In the genomic region with DNA sequence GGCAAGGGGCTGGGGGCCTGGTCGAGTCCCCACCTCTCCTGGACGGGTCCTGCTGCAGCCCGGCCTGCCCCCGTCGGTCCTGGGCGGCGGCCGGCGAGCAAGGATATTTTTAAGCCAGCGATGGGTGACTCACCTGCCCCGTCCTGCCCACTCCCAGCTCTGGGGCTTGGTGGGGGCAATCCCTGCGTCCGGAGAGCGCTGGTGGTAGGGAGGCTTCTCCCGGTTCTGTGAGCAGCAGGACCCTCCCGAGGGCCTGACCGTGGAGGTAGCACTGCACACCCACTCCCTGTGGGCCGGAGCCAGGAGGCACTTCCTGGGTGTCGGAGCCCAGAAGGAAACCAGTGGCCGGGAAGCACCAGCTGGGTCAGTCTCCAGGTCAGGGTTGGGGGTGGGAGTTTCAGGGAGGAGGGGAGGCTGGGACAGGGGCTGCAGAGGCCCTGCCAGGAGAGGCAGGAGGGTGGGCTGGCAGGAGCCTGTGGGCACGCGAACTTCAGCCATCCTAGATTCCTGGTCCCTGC, we compare ENCODE assay signal across 1 cellular context.
TF ChIP-seq lines count a peak whose summit lies in the region.

No MANE protein-coding gene starts in this region.

TF ChIP-seq in GM23338, 12 proteins besides CTCF, POLR2A, EP300 and RAD21:
- no peak for TF ChIP-seq ZNF331 (CRISPR knock-in tag; IDR thresholded peaks at IDR 0.05; ENCODE audit: low read depth)
- no peak for TF ChIP-seq STAT1 (IDR thresholded peaks at IDR 0.05; ENCODE audit: unreplicated experiment)
- TF ChIP-seq, protein P1, sequence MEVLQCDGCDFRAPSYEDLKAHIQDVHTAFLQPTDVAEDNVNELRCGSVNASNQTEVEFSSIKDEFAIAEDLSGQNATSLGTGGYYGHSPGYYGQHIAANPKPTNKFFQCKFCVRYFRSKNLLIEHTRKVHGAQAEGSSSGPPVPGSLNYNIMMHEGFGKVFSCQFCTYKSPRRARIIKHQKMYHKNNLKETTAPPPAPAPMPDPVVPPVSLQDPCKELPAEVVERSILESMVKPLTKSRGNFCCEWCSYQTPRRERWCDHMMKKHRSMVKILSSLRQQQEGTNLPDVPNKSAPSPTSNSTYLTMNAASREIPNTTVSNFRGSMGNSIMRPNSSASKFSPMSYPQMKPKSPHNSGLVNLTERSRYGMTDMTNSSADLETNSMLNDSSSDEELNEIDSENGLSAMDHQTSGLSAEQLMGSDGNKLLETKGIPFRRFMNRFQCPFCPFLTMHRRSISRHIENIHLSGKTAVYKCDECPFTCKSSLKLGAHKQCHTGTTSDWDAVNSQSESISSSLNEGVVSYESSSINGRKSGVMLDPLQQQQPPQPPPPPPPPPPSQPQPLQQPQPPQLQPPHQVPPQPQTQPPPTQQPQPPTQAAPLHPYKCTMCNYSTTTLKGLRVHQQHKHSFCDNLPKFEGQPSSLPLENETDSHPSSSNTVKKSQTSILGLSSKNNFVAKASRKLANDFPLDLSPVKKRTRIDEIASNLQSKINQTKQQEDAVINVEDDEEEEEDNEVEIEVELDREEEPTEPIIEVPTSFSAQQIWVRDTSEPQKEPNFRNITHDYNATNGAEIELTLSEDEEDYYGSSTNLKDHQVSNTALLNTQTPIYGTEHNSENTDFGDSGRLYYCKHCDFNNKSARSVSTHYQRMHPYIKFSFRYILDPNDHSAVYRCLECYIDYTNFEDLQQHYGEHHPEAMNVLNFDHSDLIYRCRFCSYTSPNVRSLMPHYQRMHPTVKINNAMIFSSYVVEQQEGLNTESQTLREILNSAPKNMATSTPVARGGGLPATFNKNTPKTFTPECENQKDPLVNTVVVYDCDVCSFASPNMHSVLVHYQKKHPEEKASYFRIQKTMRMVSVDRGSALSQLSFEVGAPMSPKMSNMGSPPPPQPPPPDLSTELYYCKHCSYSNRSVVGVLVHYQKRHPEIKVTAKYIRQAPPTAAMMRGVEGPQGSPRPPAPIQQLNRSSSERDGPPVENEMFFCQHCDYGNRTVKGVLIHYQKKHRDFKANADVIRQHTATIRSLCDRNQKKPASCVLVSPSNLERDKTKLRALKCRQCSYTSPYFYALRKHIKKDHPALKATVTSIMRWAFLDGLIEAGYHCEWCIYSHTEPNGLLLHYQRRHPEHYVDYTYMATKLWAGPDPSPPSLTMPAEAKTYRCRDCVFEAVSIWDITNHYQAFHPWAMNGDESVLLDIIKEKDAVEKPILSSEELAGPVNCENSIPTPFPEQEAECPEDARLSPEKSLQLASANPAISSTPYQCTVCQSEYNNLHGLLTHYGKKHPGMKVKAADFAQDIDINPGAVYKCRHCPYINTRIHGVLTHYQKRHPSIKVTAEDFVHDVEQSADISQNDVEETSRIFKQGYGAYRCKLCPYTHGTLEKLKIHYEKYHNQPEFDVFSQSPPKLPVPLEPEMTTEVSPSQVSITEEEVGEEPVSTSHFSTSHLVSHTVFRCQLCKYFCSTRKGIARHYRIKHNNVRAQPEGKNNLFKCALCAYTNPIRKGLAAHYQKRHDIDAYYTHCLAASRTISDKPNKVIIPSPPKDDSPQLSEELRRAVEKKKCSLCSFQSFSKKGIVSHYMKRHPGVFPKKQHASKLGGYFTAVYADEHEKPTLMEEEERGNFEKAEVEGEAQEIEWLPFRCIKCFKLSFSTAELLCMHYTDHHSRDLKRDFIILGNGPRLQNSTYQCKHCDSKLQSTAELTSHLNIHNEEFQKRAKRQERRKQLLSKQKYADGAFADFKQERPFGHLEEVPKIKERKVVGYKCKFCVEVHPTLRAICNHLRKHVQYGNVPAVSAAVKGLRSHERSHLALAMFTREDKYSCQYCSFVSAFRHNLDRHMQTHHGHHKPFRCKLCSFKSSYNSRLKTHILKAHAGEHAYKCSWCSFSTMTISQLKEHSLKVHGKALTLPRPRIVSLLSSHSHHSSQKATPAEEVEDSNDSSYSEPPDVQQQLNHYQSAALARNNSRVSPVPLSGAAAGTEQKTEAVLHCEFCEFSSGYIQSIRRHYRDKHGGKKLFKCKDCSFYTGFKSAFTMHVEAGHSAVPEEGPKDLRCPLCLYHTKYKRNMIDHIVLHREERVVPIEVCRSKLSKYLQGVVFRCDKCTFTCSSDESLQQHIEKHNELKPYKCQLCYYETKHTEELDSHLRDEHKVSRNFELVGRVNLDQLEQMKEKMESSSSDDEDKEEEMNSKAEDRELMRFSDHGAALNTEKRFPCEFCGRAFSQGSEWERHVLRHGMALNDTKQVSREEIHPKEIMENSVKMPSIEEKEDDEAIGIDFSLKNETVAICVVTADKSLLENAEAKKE (CRISPR knock-in tag; IDR thresholded peaks at IDR 0.05) = no peak
- TF ChIP-seq JUNB (IDR thresholded peaks at IDR 0.05; ENCODE audit: unreplicated experiment) = no peak
- TF ChIP-seq, protein P2, sequence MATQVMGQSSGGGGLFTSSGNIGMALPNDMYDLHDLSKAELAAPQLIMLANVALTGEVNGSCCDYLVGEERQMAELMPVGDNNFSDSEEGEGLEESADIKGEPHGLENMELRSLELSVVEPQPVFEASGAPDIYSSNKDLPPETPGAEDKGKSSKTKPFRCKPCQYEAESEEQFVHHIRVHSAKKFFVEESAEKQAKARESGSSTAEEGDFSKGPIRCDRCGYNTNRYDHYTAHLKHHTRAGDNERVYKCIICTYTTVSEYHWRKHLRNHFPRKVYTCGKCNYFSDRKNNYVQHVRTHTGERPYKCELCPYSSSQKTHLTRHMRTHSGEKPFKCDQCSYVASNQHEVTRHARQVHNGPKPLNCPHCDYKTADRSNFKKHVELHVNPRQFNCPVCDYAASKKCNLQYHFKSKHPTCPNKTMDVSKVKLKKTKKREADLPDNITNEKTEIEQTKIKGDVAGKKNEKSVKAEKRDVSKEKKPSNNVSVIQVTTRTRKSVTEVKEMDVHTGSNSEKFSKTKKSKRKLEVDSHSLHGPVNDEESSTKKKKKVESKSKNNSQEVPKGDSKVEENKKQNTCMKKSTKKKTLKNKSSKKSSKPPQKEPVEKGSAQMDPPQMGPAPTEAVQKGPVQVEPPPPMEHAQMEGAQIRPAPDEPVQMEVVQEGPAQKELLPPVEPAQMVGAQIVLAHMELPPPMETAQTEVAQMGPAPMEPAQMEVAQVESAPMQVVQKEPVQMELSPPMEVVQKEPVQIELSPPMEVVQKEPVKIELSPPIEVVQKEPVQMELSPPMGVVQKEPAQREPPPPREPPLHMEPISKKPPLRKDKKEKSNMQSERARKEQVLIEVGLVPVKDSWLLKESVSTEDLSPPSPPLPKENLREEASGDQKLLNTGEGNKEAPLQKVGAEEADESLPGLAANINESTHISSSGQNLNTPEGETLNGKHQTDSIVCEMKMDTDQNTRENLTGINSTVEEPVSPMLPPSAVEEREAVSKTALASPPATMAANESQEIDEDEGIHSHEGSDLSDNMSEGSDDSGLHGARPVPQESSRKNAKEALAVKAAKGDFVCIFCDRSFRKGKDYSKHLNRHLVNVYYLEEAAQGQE (IDR thresholded peaks at IDR 0.05; ENCODE audit: unreplicated experiment) = no peak
- no peak for TF ChIP-seq ZNF114 (CRISPR knock-in tag; IDR thresholded peaks at IDR 0.05)
- TF ChIP-seq EZH2phosphoT487 (IDR thresholded peaks at IDR 0.05; ENCODE audit: unreplicated experiment) = no peak
- TF ChIP-seq EZH2 (IDR thresholded peaks at IDR 0.05; ENCODE audit: low read depth, unreplicated experiment) = no peak
